In the genomic region with DNA sequence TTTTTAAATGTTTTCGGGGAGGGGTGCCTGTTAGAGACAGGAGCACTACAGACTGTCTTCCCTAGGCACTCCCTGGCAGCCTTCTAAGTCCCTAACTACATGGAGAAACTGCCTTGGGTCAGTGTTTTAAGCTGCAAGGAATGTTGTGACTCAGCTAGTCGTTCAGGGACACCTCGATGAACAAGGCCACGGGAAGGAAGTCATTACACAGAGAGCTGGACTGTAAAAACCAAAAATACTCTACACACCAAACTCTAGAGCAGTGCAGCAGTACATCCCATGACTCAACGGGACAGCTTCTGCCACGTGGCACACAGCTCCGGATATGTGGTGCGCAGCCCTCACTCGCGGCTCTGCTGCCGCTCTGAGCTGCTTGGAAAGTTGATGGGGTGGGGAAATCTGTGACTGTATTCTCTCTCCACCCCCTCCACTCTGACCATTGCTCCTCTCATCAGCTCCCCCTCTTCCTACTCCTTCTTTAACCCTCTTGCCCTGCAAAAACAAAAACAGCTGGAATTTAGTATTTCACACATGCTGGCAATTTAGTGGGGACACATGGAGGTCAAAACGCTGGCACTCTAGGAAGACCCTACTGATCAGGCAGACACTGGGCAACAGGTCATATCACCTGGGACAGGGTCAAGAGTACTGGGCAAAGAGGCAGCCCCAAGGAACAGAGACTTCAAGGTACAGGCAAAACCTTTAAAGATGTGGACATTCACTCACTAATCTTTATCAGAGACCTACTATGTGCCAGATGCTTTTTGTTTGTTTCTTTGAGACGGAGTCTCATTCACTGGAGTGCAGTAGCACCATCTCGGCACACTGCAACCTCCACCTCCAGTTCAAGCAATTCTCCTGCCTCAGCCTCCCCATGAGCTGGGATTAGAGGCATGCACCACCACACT, we compare ENCODE assay signal across 1 cellular context.
TF ChIP-seq lines count a peak whose summit lies in the region.

No MANE protein-coding gene starts in this region.

TF ChIP-seq in HepG2, 621 proteins besides CTCF, POLR2A, EP300 and RAD21 (continued from another document and continues in another):
- no peak for TF ChIP-seq ZBTB44 (CRISPR knock-in tag; IDR thresholded peaks at IDR 0.05)
- no peak for TF ChIP-seq TSC22D2 (CRISPR knock-in tag; IDR thresholded peaks at IDR 0.05; ENCODE audit: borderline replicate concordance)
- 0 out of 2 replicates have a peak, but pooled peaks have one; percentile 43 for TF ChIP-seq ZNF335 (CRISPR knock-in tag; IDR thresholded peaks at IDR 0.05)
- no peak for TF ChIP-seq ONECUT2 (CRISPR knock-in tag; IDR thresholded peaks at IDR 0.05)
- TF ChIP-seq ATRX (CRISPR knock-in tag; IDR thresholded peaks at IDR 0.05; ENCODE audit: borderline replicate concordance) = no peak
- no peak for TF ChIP-seq ZNF841 (CRISPR knock-in tag; IDR thresholded peaks at IDR 0.05; ENCODE audit: borderline replicate concordance)
- TF ChIP-seq, protein P1, sequence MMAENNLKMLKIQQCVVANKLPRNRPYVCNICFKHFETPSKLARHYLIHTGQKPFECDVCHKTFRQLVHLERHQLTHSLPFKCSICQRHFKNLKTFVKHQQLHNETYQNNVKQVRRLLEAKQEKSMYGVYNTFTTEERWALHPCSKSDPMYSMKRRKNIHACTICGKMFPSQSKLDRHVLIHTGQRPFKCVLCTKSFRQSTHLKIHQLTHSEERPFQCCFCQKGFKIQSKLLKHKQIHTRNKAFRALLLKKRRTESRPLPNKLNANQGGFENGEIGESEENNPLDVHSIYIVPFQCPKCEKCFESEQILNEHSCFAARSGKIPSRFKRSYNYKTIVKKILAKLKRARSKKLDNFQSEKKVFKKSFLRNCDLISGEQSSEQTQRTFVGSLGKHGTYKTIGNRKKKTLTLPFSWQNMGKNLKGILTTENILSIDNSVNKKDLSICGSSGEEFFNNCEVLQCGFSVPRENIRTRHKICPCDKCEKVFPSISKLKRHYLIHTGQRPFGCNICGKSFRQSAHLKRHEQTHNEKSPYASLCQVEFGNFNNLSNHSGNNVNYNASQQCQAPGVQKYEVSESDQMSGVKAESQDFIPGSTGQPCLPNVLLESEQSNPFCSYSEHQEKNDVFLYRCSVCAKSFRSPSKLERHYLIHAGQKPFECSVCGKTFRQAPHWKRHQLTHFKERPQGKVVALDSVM (CRISPR knock-in tag; IDR thresholded peaks at IDR 0.05) = no peak
- no peak; the same call in 1 of the 2 replicates for TF ChIP-seq SATB2 (CRISPR knock-in tag; IDR thresholded peaks at IDR 0.05)
- TF ChIP-seq TARDBP (CRISPR knock-in tag; IDR thresholded peaks at IDR 0.05) = no peak; the same call in 1 of the 2 replicates
- TF ChIP-seq, protein P2, sequence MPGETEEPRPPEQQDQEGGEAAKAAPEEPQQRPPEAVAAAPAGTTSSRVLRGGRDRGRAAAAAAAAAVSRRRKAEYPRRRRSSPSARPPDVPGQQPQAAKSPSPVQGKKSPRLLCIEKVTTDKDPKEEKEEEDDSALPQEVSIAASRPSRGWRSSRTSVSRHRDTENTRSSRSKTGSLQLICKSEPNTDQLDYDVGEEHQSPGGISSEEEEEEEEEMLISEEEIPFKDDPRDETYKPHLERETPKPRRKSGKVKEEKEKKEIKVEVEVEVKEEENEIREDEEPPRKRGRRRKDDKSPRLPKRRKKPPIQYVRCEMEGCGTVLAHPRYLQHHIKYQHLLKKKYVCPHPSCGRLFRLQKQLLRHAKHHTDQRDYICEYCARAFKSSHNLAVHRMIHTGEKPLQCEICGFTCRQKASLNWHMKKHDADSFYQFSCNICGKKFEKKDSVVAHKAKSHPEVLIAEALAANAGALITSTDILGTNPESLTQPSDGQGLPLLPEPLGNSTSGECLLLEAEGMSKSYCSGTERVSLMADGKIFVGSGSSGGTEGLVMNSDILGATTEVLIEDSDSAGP (CRISPR knock-in tag; IDR thresholded peaks at IDR 0.05; ENCODE audit: borderline replicate concordance) = no peak
- TF ChIP-seq THRA (CRISPR knock-in tag; IDR thresholded peaks at IDR 0.05; ENCODE audit: borderline replicate concordance) = no peak
- no peak for TF ChIP-seq ZBTB40 (IDR thresholded peaks at IDR 0.05)
- TF ChIP-seq ZBTB40 (CRISPR knock-in tag; IDR thresholded peaks at IDR 0.05) = no peak; the same call in 1 of the 2 replicates
- no peak for TF ChIP-seq ZMAT5 (CRISPR knock-in tag; IDR thresholded peaks at IDR 0.05; ENCODE audit: borderline replicate concordance, low read depth)
- peak; percentile 20; the same call in 1 of the 2 replicates for TF ChIP-seq ISL2 (CRISPR knock-in tag; IDR thresholded peaks at IDR 0.05)
- TF ChIP-seq BCLAF1 (IDR thresholded peaks at IDR 0.05) = no peak
- no peak for TF ChIP-seq TRIM22 (IDR thresholded peaks at IDR 0.05)
- TF ChIP-seq PHF20 (CRISPR knock-in tag; IDR thresholded peaks at IDR 0.05) = 0 out of 2 replicates have a peak, but pooled peaks have one; percentile 52
- TF ChIP-seq SSRP1 (CRISPR knock-in tag; IDR thresholded peaks at IDR 0.05) = 0 out of 2 replicates have a peak, but pooled peaks have one; percentile 28
- peak; percentile 84; the same call in 1 of the 2 replicates for TF ChIP-seq ZNF543 (CRISPR knock-in tag; IDR thresholded peaks at IDR 0.05)
- TF ChIP-seq PTBP1 (IDR thresholded peaks at IDR 0.05; ENCODE audit: low read depth, low read length, poor library complexity, severe bottlenecking) = no peak
- TF ChIP-seq, protein P3, sequence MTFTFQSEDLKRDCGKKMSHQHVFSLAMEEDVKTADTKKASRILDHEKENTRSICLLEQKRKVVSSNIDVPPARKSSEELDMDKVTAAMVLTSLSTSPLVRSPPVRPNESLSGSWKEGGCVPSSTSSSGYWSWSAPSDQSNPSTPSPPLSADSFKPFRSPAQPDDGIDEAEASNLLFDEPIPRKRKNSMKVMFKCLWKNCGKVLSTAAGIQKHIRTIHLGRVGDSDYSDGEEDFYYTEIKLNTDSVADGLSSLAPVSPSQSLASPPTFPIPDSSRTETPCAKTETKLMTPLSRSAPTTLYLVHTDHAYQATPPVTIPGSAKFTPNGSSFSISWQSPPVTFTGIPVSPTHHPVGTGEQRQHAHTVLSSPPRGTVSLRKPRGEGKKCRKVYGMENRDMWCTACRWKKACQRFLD (CRISPR knock-in tag; IDR thresholded peaks at IDR 0.05; ENCODE audit: borderline replicate concordance) = no peak
- 0 out of 2 replicates have a peak, but pooled peaks have one; percentile 56 for TF ChIP-seq KLF11 (CRISPR knock-in tag; IDR thresholded peaks at IDR 0.05)
